ENCODE assay signal across 8 cellular contexts in genomic region chr9:91207889-91208651, GRCh38.
DNase-seq lines count a peak whose midpoint lies in the region; ATAC-seq and TF ChIP-seq lines count a peak whose summit lies in the region.

No MANE protein-coding gene starts in this region.

- H3K27me3 Mint-ChIP-seq in activated CD8-positive, alpha-beta T cell treated with anti-CD3 and anti-CD28 coated beads, Interleukin-2, amount 10 ng/mL, durations not matched to agents 7 days and 5 days (ENCODE audit: low read depth), result no peaks in the 10 kb centered on the region
- H3K27me3 Mint-ChIP-seq in stimulated activated naive CD8-positive, alpha-beta T cell treated with anti-CD3 and anti-CD28 coated beads, Interleukin-15, amount 100 ng/mL, for 72 hours, result no peaks in the 10 kb centered on the region

- TF ChIP-seq CTCF in AG04450 (IDR thresholded peaks at IDR 0.05; ENCODE audit: low read depth, low read length) (no peak), foreskin keratinocyte (conservative IDR thresholded peaks at IDR 0.05) (no peak)

- H3K4me3 Mint-ChIP-seq in activated CD8-positive, alpha-beta T cell treated with anti-CD3 and anti-CD28 coated beads, Interleukin-2, amount 10 ng/mL, durations not matched to agents 7 days and 5 days, result peak overlapping the region; percentile 62
- H3K4me3 Mint-ChIP-seq in stimulated activated naive CD8-positive, alpha-beta T cell treated with anti-CD3 and anti-CD28 coated beads, Interleukin-15, amount 100 ng/mL, for 72 hours, result peak overlapping the region; percentile 65 to 69

- peaks cover 3% of the 10 kb centered on the region for H3K4me1 ChIP-seq in foreskin keratinocyte

- POLR2A ChIA-PET in AG04450 (lab: Yijun Ruan, JAX), result interaction anchor here (0.6 to 1.1 kb wide), 4 partner anchors 11 to 488 kb away, joined by 3 read pairs; no protein-coding TSS in a partner anchor
- POLR2A ChIA-PET in activated CD8-positive, alpha-beta T cell treated with anti-CD3 and anti-CD28 coated beads, Interleukin-2, amount 10 ng/mL, durations not matched to agents 7 days and 5 days (lab: Charles Lee), result interaction anchor here (0.6 to 1.4 kb wide), 7 partner anchors 10 to 176 kb away, joined by 3 to 7 read pairs (median 4); no protein-coding TSS in a partner anchor

- H3K36me3 Mint-ChIP-seq in activated CD8-positive, alpha-beta T cell treated with anti-CD3 and anti-CD28 coated beads, Interleukin-2, amount 10 ng/mL, durations not matched to agents 7 days and 5 days (ENCODE audit: low read depth), result peaks cover 45% of the 10 kb centered on the region

- peak; percentile 78 for ATAC-seq in GM19035 (IDR thresholded peaks at IDR 0.05; ENCODE audit: unreplicated experiment)
- peak; percentile 80 for ATAC-seq in HG03175 (IDR thresholded peaks at IDR 0.05; ENCODE audit: unreplicated experiment)
- peak; percentile 73 for ATAC-seq in activated CD8-positive, alpha-beta T cell treated with anti-CD3 and anti-CD28 coated beads, Interleukin-2, amount 10 ng/mL, durations not matched to agents 7 days and 5 days
- peak; percentile 84 to 86 for ATAC-seq in left cardiac atrium
- ATAC-seq in stimulated activated naive CD8-positive, alpha-beta T cell treated with anti-CD3 and anti-CD28 coated beads, Interleukin-15, amount 100 ng/mL, for 72 hours, result peak; percentile 89
- no peak for ATAC-seq in foreskin keratinocyte

- CTCF ChIA-PET in AG04450 (lab: Charles Lee), result interaction anchor here (0.7 kb wide), 1 partner anchor 225 kb away, joined by 3 read pairs; no protein-coding TSS in a partner anchor
- CTCF ChIA-PET in activated CD8-positive, alpha-beta T cell treated with anti-CD3 and anti-CD28 coated beads, Interleukin-2, amount 10 ng/mL, durations not matched to agents 7 days and 5 days (lab: Charles Lee), result interaction anchor here (0.8 to 2.2 kb wide), 19 partner anchors 9 to 293 kb away, joined by 3 to 9 read pairs (median 4); no protein-coding TSS in a partner anchor

- H3K4me1 Mint-ChIP-seq in activated CD8-positive, alpha-beta T cell treated with anti-CD3 and anti-CD28 coated beads, Interleukin-2, amount 10 ng/mL, durations not matched to agents 7 days and 5 days (ENCODE audit: low read depth), result peaks cover 62% of the 10 kb centered on the region
- peaks cover 57% of the 10 kb centered on the region for H3K4me1 Mint-ChIP-seq in stimulated activated naive CD8-positive, alpha-beta T cell treated with anti-CD3 and anti-CD28 coated beads, Interleukin-15, amount 100 ng/mL, for 72 hours

- DNase-seq in AG04450 (ENCODE audit: low read depth, low spot score) (no peak), left cardiac atrium (no peak), foreskin keratinocyte (no peak), NCI-H524 (lab: John Stamatoyannopoulos, UW) (no peak)
- peak; percentile 48 for DNase-seq in activated CD8-positive, alpha-beta T cell treated with anti-CD3 and anti-CD28 coated beads, Interleukin-2, amount 10 ng/mL, durations not matched to agents 7 days and 5 days
- peak; percentile 33 to 50 for DNase-seq in stimulated activated naive CD8-positive, alpha-beta T cell treated with anti-CD3 and anti-CD28 coated beads, Interleukin-15, amount 100 ng/mL, for 72 hours

- H3K9me3 ChIP-seq in AG04450 (ENCODE audit: control insufficient read depth, insufficient read depth, low read length), result no peaks in the 10 kb centered on the region

- peak overlapping the region; percentile 90 for H3K27ac Mint-ChIP-seq in activated CD8-positive, alpha-beta T cell treated with anti-CD3 and anti-CD28 coated beads, Interleukin-2, amount 10 ng/mL, durations not matched to agents 7 days and 5 days
- peak overlapping the region; percentile 76 to 90 for H3K27ac Mint-ChIP-seq in stimulated activated naive CD8-positive, alpha-beta T cell treated with anti-CD3 and anti-CD28 coated beads, Interleukin-15, amount 100 ng/mL, for 72 hours

- H3K9me3 Mint-ChIP-seq in activated CD8-positive, alpha-beta T cell treated with anti-CD3 and anti-CD28 coated beads, Interleukin-2, amount 10 ng/mL, durations not matched to agents 7 days and 5 days (ENCODE audit: insufficient read depth), result peaks cover 14% of the 10 kb centered on the region
- H3K9me3 Mint-ChIP-seq in stimulated activated naive CD8-positive, alpha-beta T cell treated with anti-CD3 and anti-CD28 coated beads, Interleukin-15, amount 100 ng/mL, for 72 hours, result peaks cover 11 to 19% of the 10 kb centered on the region in 2 donors

- H3K27me3 ChIP-seq in AG04450 (ENCODE audit: control insufficient read depth, insufficient read depth, low read length) (no peaks in the 10 kb centered on the region), foreskin keratinocyte (no peaks in the 10 kb centered on the region)

- peak overlapping the region; percentile 40 for H3K27ac ChIP-seq in AG04450 (ENCODE audit: low read depth, low read length)
- H3K27ac ChIP-seq in foreskin keratinocyte, result no peak overlapping the region

- no peak overlapping the region for H3K4me3 ChIP-seq in AG04450 (ENCODE audit: low read depth, low read length)

- intact Hi-C loops in left cardiac atrium (cut with DNase I), result no loop called here

Comparison
In these comparisons a context has a peak if more than half of its experiments do, and no peak if none do; other contexts are left out.
1. DNase-seq: peak in activated CD8-positive, alpha-beta T cell treated with anti-CD3 and anti-CD28 coated beads, Interleukin-2, amount 10 ng/mL, durations not matched to agents 7 days and 5 days (single experiment) and stimulated activated naive CD8-positive, alpha-beta T cell treated with anti-CD3 and anti-CD28 coated beads, Interleukin-15, amount 100 ng/mL, for 72 hours (2 of 2); none in AG04450 (single experiment), left cardiac atrium (single experiment), foreskin keratinocyte (0 of 2) and NCI-H524 (0 of 2).